28 cellular contexts compared by ENCODE assay signal in the genomic region with DNA sequence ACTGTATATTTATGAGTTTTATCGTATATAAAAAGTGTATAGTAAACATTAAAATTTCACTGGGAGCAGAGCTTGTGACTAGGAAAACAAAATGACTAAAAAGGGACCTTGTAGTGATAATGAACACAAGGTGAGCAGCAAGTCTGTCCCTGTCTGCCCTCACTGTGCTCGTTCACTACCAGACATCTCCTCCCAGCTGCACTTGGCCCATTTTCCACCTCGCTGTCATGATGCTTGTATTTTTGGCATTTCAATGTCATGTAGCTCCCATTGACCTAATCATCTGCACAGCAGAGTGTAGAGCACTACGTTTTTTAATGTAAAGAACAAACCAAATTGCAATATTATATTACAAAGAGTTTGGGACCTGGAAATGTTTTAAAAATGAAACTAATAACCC.
"Had no signal": no experiment of that assay in that cellular context is flagged by ENCODE, and none has a peak within 500 bp of the region (broad histone marks: within the 10 kb centered on the region; RNA-seq: fewer than 3 reads in every experiment).

No MANE protein-coding gene starts in this region.

- ATAC-seq: activated CD4-positive, alpha-beta T cell treated with anti-CD3 and anti-CD28 coated beads for 36 hours; activated T-cell treated with anti-CD3 and anti-CD28 coated beads, Interleukin-2, amount 50 U/mL, for 72 hours; effector memory CD8-positive, alpha-beta T cell; gastroesophageal sphincter had no signal

- H3K9me3 ChIP-seq: ascending aorta, breast epithelium, esophagus muscularis mucosa, gastroesophageal sphincter had no signal

- H3K9me3 Mint-ChIP-seq: activated CD4-positive, alpha-beta memory T cell treated with anti-CD3 and anti-CD28 coated beads, Interleukin-2, amount 10 ng/mL, durations not matched to agents 7 days and 5 days; activated CD4-positive, alpha-beta T cell treated with anti-CD3 and anti-CD28 coated beads, Interleukin-2, amount 10 ng/mL, durations not matched to agents 24 days and 14 days; activated naive CD8-positive, alpha-beta T cell treated with anti-CD3 and anti-CD28 coated beads, Interleukin-2, amount 10 ng/mL, durations not matched to agents 7 days and 5 days; activated T-cell treated with anti-CD3 and anti-CD28 coated beads, Interleukin-2, amount 50 U/mL, for 24 hours; activated T-cell treated with anti-CD3 and anti-CD28 coated beads, Interleukin-2, amount 50 U/mL, for 72 hours; brain; central memory CD8-positive, alpha-beta T cell; effector memory CD8-positive, alpha-beta T cell had no signal

- DNase-seq: activated CD4-positive, alpha-beta memory T cell treated with anti-CD3 and anti-CD28 coated beads, Interleukin-2, amount 10 ng/mL, durations not matched to agents 7 days and 5 days; activated CD4-positive, alpha-beta T cell treated with anti-CD3 and anti-CD28 coated beads for 36 hours; activated CD4-positive, alpha-beta T cell treated with anti-CD3 and anti-CD28 coated beads, Interleukin-2, amount 10 ng/mL, durations not matched to agents 24 days and 14 days; activated CD4-positive, CD25-positive, alpha-beta regulatory T cell; activated CD4-positive, CD25-positive, alpha-beta regulatory T cell treated with anti-CD3 and anti-CD28 coated beads, Interleukin-2, amount 50 U/mL, for 72 hours; activated CD8-positive, alpha-beta memory T cell treated with anti-CD3 and anti-CD28 coated beads, Interleukin-2, amount 50 U/mL, for 48 hours; activated effector memory CD4-positive, alpha-beta T cell treated with Interleukin-2 at 50 U/mL for 16 hours; activated gamma-delta T cell treated with Interleukin-2 at 50 U/mL for 16 hours; activated naive CD4-positive, alpha-beta T cell treated with anti-CD3 and anti-CD28 coated beads, Interleukin-2, amount 50 U/mL, for 16 hours; activated naive CD4-positive, alpha-beta T cell treated with Interleukin-2 at 50 U/mL for 16 hours; activated naive CD8-positive, alpha-beta T cell treated with anti-CD3 and anti-CD28 coated beads, Interleukin-2, amount 10 ng/mL, durations not matched to agents 7 days and 5 days; activated T-cell treated with anti-CD3 and anti-CD28 coated beads for 4 hours; activated T-cell treated with anti-CD3 and anti-CD28 coated beads, Interleukin-2, amount 50 U/mL, for 24 hours; activated T-cell treated with anti-CD3 and anti-CD28 coated beads, Interleukin-2, amount 50 U/mL, for 72 hours; cortex of kidney; effector CD4-positive, alpha-beta T cell; effector memory CD8-positive, alpha-beta T cell; erythroblast; foreskin melanocyte; T-helper 1 cell; T-helper 2 cell had no signal

- H3K27ac Mint-ChIP-seq: activated CD4-positive, alpha-beta memory T cell treated with anti-CD3 and anti-CD28 coated beads, Interleukin-2, amount 10 ng/mL, durations not matched to agents 7 days and 5 days; activated naive CD8-positive, alpha-beta T cell treated with anti-CD3 and anti-CD28 coated beads, Interleukin-2, amount 10 ng/mL, durations not matched to agents 7 days and 5 days; activated T-cell treated with anti-CD3 and anti-CD28 coated beads, Interleukin-2, amount 50 U/mL, for 72 hours; effector memory CD8-positive, alpha-beta T cell had no signal

- H3K4me1 ChIP-seq: ascending aorta, breast epithelium had no signal

- H3K27me3 Mint-ChIP-seq: activated CD4-positive, alpha-beta memory T cell treated with anti-CD3 and anti-CD28 coated beads, Interleukin-2, amount 10 ng/mL, durations not matched to agents 7 days and 5 days; activated CD4-positive, alpha-beta T cell treated with anti-CD3 and anti-CD28 coated beads for 36 hours; activated CD4-positive, alpha-beta T cell treated with anti-CD3 and anti-CD28 coated beads, Interleukin-2, amount 10 ng/mL, durations not matched to agents 24 days and 14 days; activated naive CD8-positive, alpha-beta T cell treated with anti-CD3 and anti-CD28 coated beads, Interleukin-2, amount 10 ng/mL, durations not matched to agents 7 days and 5 days; activated T-cell treated with anti-CD3 and anti-CD28 coated beads, Interleukin-2, amount 50 U/mL, for 24 hours; brain; central memory CD8-positive, alpha-beta T cell; effector memory CD8-positive, alpha-beta T cell had no signal

- H3K27ac ChIP-seq: ascending aorta, breast epithelium, cardiac muscle cell, esophagus muscularis mucosa, gastroesophageal sphincter had no signal

- H3K4me1 Mint-ChIP-seq: activated CD4-positive, alpha-beta memory T cell treated with anti-CD3 and anti-CD28 coated beads, Interleukin-2, amount 10 ng/mL, durations not matched to agents 7 days and 5 days; activated naive CD8-positive, alpha-beta T cell treated with anti-CD3 and anti-CD28 coated beads, Interleukin-2, amount 10 ng/mL, durations not matched to agents 7 days and 5 days; central memory CD8-positive, alpha-beta T cell had no signal

- H3K4me3 Mint-ChIP-seq: activated CD4-positive, alpha-beta memory T cell treated with anti-CD3 and anti-CD28 coated beads, Interleukin-2, amount 10 ng/mL, durations not matched to agents 7 days and 5 days; activated CD4-positive, alpha-beta T cell treated with anti-CD3 and anti-CD28 coated beads for 36 hours; activated CD4-positive, alpha-beta T cell treated with anti-CD3 and anti-CD28 coated beads, Interleukin-2, amount 10 ng/mL, durations not matched to agents 24 days and 14 days; activated naive CD8-positive, alpha-beta T cell treated with anti-CD3 and anti-CD28 coated beads, Interleukin-2, amount 10 ng/mL, durations not matched to agents 7 days and 5 days; activated T-cell treated with anti-CD3 and anti-CD28 coated beads, Interleukin-2, amount 50 U/mL, for 24 hours; activated T-cell treated with anti-CD3 and anti-CD28 coated beads, Interleukin-2, amount 50 U/mL, for 72 hours; central memory CD8-positive, alpha-beta T cell; effector memory CD8-positive, alpha-beta T cell had no signal

- H3K36me3 ChIP-seq: breast epithelium had no signal

- H3K4me3 ChIP-seq: ascending aorta, breast epithelium, cardiac muscle cell, esophagus muscularis mucosa, gastroesophageal sphincter had no signal

- H3K27me3 ChIP-seq: ascending aorta, breast epithelium, cardiac muscle cell, esophagus muscularis mucosa, gastroesophageal sphincter had no signal
